21 cellular contexts compared by ENCODE assay signal in genomic region chr20:43857127-43857526, GRCh38. TPM values are rescaled to one million over a fixed set of nuclear protein-coding genes. Genes with fewer than 3 reads are reported as not detected.
DNase-seq lines count a peak whose midpoint lies in the region; ATAC-seq, FAIRE-seq and TF ChIP-seq lines count a peak whose summit lies in the region.
"Had no signal": no experiment of that assay in that cellular context is flagged by ENCODE, and none has a peak within 500 bp of the region (broad histone marks: within the 10 kb centered on the region; RNA-seq: fewer than 3 reads in every experiment).

No MANE protein-coding gene starts in this region.

- no peak for DNase-seq in CD8-positive, alpha-beta T cell
- DNase-seq in HCT116 (ENCODE audit: low read depth, low spot score) (no peak), PC-9 (no peak), H1 (ENCODE audit: low read depth in 1 of 2, low spot score in 2 of 2) (no peak), NCI-H1436 treated with DMSO at 0.1 percent for 48 hours (lab: John Stamatoyannopoulos, UW) (no peak), mucosa of descending colon (no peak)
- DNase-seq: 8988T; ACHN; AML-193; BE2C; Caco-2; CD4-positive, alpha-beta memory T cell; DMS153; DND-41; GM23248 had no signal

- H4K8ac ChIP-seq in H1 (ENCODE audit: extremely low read depth, insufficient read depth, low read length), result no peak overlapping the region

- H2BK15ac ChIP-seq in H1 (ENCODE audit: low read length), result no peak overlapping the region

- no peak overlapping the region for H2BK20ac ChIP-seq in H1 (ENCODE audit: low read length)

- H3K36me3 ChIP-seq in CD8-positive, alpha-beta T cell (ENCODE audit: insufficient read depth, low read length), result no peaks in the 10 kb centered on the region
- no peaks in the 10 kb centered on the region for H3K36me3 ChIP-seq in HCT116 (ENCODE audit: control insufficient read depth in 1 of 2, insufficient read depth in 2 of 2, low read length in 2 of 2)
- no peaks in the 10 kb centered on the region for H3K36me3 ChIP-seq in PC-9 (ENCODE audit: low read depth)
- H3K36me3 ChIP-seq in H1 (ENCODE audit: control insufficient read depth in 2 of 4, insufficient read depth in 4 of 4, low read length in 3 of 4), result no peaks in the 10 kb centered on the region
- no peaks in the 10 kb centered on the region for H3K36me3 ChIP-seq in mucosa of descending colon (ENCODE audit: low read depth)
- H3K36me3 ChIP-seq: BE2C; BLaER1 treated with 17β-estradiol and CSF1 and Interleukin-3, amounts not matched to agents 10 nM and 100 nM; HAP-1 had no signal

- no peaks in the 10 kb centered on the region for H3K4me1 Mint-ChIP-seq in CD8-positive, alpha-beta T cell (ENCODE audit: low read depth)
- H3K4me1 Mint-ChIP-seq: CD4-positive, alpha-beta memory T cell had no signal

- H3K27me3 Mint-ChIP-seq in CD8-positive, alpha-beta T cell (ENCODE audit: low read depth), result no peaks in the 10 kb centered on the region
- H3K27me3 Mint-ChIP-seq: CD4-positive, alpha-beta memory T cell had no signal

- H3K9me3 ChIP-seq in CD8-positive, alpha-beta T cell (ENCODE audit: low read length), result no peaks in the 10 kb centered on the region
- H3K9me3 ChIP-seq in HCT116 (ENCODE audit: control insufficient read depth in 1 of 2, insufficient read depth in 1 of 2, low read depth in 1 of 2, low read length in 2 of 2) (no peaks in the 10 kb centered on the region), PC-9 (ENCODE audit: insufficient read depth, low read depth) (no peaks in the 10 kb centered on the region; the same call in 1 of the 2 replicates), H1 (ENCODE audit: insufficient read depth in 2 of 2, low read depth in 1 of 2, low read length in 1 of 2) (no peaks in the 10 kb centered on the region), mucosa of descending colon (no peaks in the 10 kb centered on the region)
- H3K9me3 ChIP-seq: A549; BE2C; BLaER1 treated with 17β-estradiol and CSF1 and Interleukin-3, amounts not matched to agents 10 nM and 100 nM; Caco-2; HAP-1 had no signal

- H3K56ac ChIP-seq in H1 (replicated peaks; ENCODE audit: insufficient read length, low read depth, low read length), result no peak overlapping the region

- RAD21 ChIA-PET in HCT116 (lab: Charles Lee; ENCODE audit: low non-redundant PET in 1 of 2, low total read pairs in 2 of 2, uncharacterized antibody in 2 of 2, unreplicated experiment in 2 of 2), result no interaction called here

- H2BK12ac ChIP-seq in H1 (ENCODE audit: low read depth, low read length), result no peak overlapping the region

- H3K79me2 ChIP-seq in HCT116 (ENCODE audit: insufficient read depth, low read length) (no peaks in the 10 kb centered on the region), PC-9 (ENCODE audit: low read depth) (no peaks in the 10 kb centered on the region), H1 (ENCODE audit: control insufficient read depth in 1 of 2, insufficient read depth in 2 of 2, low read length in 2 of 2) (no peaks in the 10 kb centered on the region)

- CTCF ChIA-PET in CD8-positive, alpha-beta T cell (lab: Charles Lee), result no interaction called here
- CTCF ChIA-PET in HCT116 (lab: Charles Lee), result interaction anchor here (1.5 kb wide), 1 partner anchor 17 kb away, joined by 5 read pairs; no protein-coding TSS in a partner anchor
- CTCF ChIA-PET in PC-9 (lab: Charles Lee), result interaction anchor here (0.7 kb wide), 1 partner anchor 319 kb away, joined by 8 read pairs; no protein-coding TSS in a partner anchor
- CTCF ChIA-PET in H1 (lab: Charles Lee; ENCODE audit: partially characterized antibody), result interaction anchor here (0.7 to 2.8 kb wide), 2 partner anchors 17 to 24 kb away, joined by 3 to 13 read pairs; no protein-coding TSS in a partner anchor

- no peak overlapping the region for H2BK120ac ChIP-seq in H1 (replicated peaks; ENCODE audit: low read depth, low read length)

- peaks cover 2% of the 10 kb centered on the region for H3K9me3 Mint-ChIP-seq in CD8-positive, alpha-beta T cell

- no peak for ATAC-seq in CD8-positive, alpha-beta T cell
- ATAC-seq in HCT116 (no peak), HG02870 (IDR thresholded peaks at IDR 0.05; ENCODE audit: unreplicated experiment) (no peak), mucosa of descending colon (no peak)
- ATAC-seq: A549 had no signal

- H3K4me2 ChIP-seq in HCT116 (ENCODE audit: low read length) (no peak overlapping the region), PC-9 (no peak overlapping the region), H1 (ENCODE audit: insufficient read depth in 1 of 2, low read depth in 2 of 2, low read length in 2 of 2) (no peak overlapping the region)
- H3K4me2 ChIP-seq: A549; BLaER1 treated with 17β-estradiol and CSF1 and Interleukin-3, amounts not matched to agents 10 nM and 100 nM had no signal

- no peaks in the 10 kb centered on the region for H3K23me2 ChIP-seq in H1 (ENCODE audit: low read depth, low read length)

- TF ChIP-seq CTCF in CD8-positive, alpha-beta T cell (IDR thresholded peaks at IDR 0.05), result peak; percentile 17
- TF ChIP-seq CTCF in HCT116 (IDR thresholded peaks at IDR 0.05 in 2 of 3, conservative IDR thresholded peaks at IDR 0.05 in 1 of 3; ENCODE audit: borderline replicate concordance in 1 of 3, insufficient read depth in 1 of 3, low read depth in 2 of 3, low read length in 2 of 3) (no peak), PC-9 (conservative IDR thresholded peaks at IDR 0.05) (no peak), H1 (IDR thresholded peaks at IDR 0.05; ENCODE audit: control extremely low read depth in 1 of 3, insufficient read depth in 1 of 3, low read depth in 1 of 3, low read length in 3 of 3) (no peak), mucosa of descending colon (IDR thresholded peaks at IDR 0.05) (no peak)

- H2AFZ ChIP-seq in HCT116 (ENCODE audit: low read depth, low read length, poor library complexity, severe bottlenecking), result peak overlapping the region; percentile 75
- H2AFZ ChIP-seq in PC-9, result 0 out of 2 replicates have a peak overlapping the region, but pooled peaks have one; percentile 46
- peak overlapping the region; percentile 96; the same call in 1 of the 2 replicates for H2AFZ ChIP-seq in H1 (ENCODE audit: low read length)
- H2AFZ ChIP-seq: GM23248 had no signal

- no peak overlapping the region for H3K4me3 ChIP-seq in CD8-positive, alpha-beta T cell (ENCODE audit: low read depth, low read length)
- H3K4me3 ChIP-seq in HCT116 (replicated peaks in 1 of 2; ENCODE audit: low read depth in 1 of 2, low read length in 2 of 2) (no peak overlapping the region), PC-9 (no peak overlapping the region), H1 (ENCODE audit: extremely low read depth in 1 of 4, insufficient read depth in 2 of 4, low read depth in 3 of 4, low read length in 4 of 4) (no peak overlapping the region), mucosa of descending colon (no peak overlapping the region)
- H3K4me3 ChIP-seq: A549; BLaER1 treated with 17β-estradiol and CSF1 and Interleukin-3, amounts not matched to agents 10 nM and 100 nM; GM23248; HAP-1 had no signal

- H2AK5ac ChIP-seq in H1 (ENCODE audit: low read depth, low read length), result no peak overlapping the region

- TF ChIP-seq RAD21 in HCT116 (IDR thresholded peaks at IDR 0.05; ENCODE audit: low read depth) (no peak), H1 (IDR thresholded peaks at IDR 0.05 in 1 of 2, conservative IDR thresholded peaks at IDR 0.05 in 1 of 2; ENCODE audit: low read depth in 2 of 2, low read length in 2 of 2) (no peak)

- H3K79me1 ChIP-seq in H1 (ENCODE audit: low read depth, low read length), result no peaks in the 10 kb centered on the region

- BruUV-seq in HCT116 (replicated peaks; lab: Mats Ljungman, UMichigan) (no TSS peak), PC-9 (replicated peaks; lab: Mats Ljungman, UMichigan) (no TSS peak)

- no peak for TF ChIP-seq EP300 in H1 (IDR thresholded peaks at IDR 0.05; ENCODE audit: borderline replicate concordance in 1 of 2, low read depth in 2 of 2, low read length in 2 of 2)

- TF ChIP-seq POLR2A in HCT116 (IDR thresholded peaks at IDR 0.05; ENCODE audit: borderline replicate concordance, extremely low read depth, insufficient read depth, insufficient read length) (no peak), H1 (IDR thresholded peaks at IDR 0.05; ENCODE audit: control extremely low read depth in 1 of 2, low read depth in 2 of 2, low read length in 2 of 2) (no peak)

- no peak overlapping the region for H3K27ac ChIP-seq in CD8-positive, alpha-beta T cell (ENCODE audit: low read depth, low read length)
- H3K27ac ChIP-seq in HCT116 (ENCODE audit: low read depth, low read length) (no peak overlapping the region), PC-9 (no peak overlapping the region), H1 (ENCODE audit: low read depth, low read length) (no peak overlapping the region)
- H3K27ac ChIP-seq: A549; BLaER1 treated with 17β-estradiol and CSF1 and Interleukin-3, amounts not matched to agents 10 nM and 100 nM; GM23248 had no signal

- no peak overlapping the region for H3K23ac ChIP-seq in H1 (ENCODE audit: insufficient read length)

- H3K27ac Mint-ChIP-seq in CD8-positive, alpha-beta T cell, result no peak overlapping the region
- H3K27ac Mint-ChIP-seq: CD4-positive, alpha-beta memory T cell had no signal

- POLR2A ChIA-PET in CD8-positive, alpha-beta T cell (lab: Charles Lee), result no interaction called here
- POLR2A ChIA-PET in HCT116 (lab: Charles Lee) (no interaction called here), PC-9 (lab: Charles Lee; ENCODE audit: unreplicated experiment) (no interaction called here), H1 (lab: Charles Lee; ENCODE audit: partially characterized antibody) (no interaction called here)

- H4K5ac ChIP-seq in H1 (ENCODE audit: insufficient read length, low read depth, low read length), result no peak overlapping the region

- H3K4me3 Mint-ChIP-seq in CD8-positive, alpha-beta T cell, result no peak overlapping the region
- H3K4me3 Mint-ChIP-seq: CD4-positive, alpha-beta memory T cell had no signal

- H2BK5ac ChIP-seq in H1 (ENCODE audit: low read depth, low read length), result no peak overlapping the region

- H3K4ac ChIP-seq in H1 (replicated peaks; ENCODE audit: insufficient read length, low read depth, low read length), result no peak overlapping the region

- H3K27me3 ChIP-seq in CD8-positive, alpha-beta T cell (ENCODE audit: insufficient read depth, low read length), result no peaks in the 10 kb centered on the region
- H3K27me3 ChIP-seq in HCT116 (ENCODE audit: insufficient read depth, low read length) (no peaks in the 10 kb centered on the region), PC-9 (ENCODE audit: insufficient read depth, low read depth) (no peaks in the 10 kb centered on the region), H1 (replicated peaks in 1 of 4; ENCODE audit: control insufficient read depth in 3 of 4, extremely low read depth in 1 of 4, insufficient read depth in 3 of 4, low read length in 3 of 4) (no peaks in the 10 kb centered on the region)
- H3K27me3 ChIP-seq: BE2C; BLaER1 treated with 17β-estradiol and CSF1 and Interleukin-3, amounts not matched to agents 10 nM and 100 nM had no signal

- H3K9me2 ChIP-seq in HCT116 (ENCODE audit: insufficient read depth) (no peaks in the 10 kb centered on the region), PC-9 (ENCODE audit: insufficient read depth) (no peaks in the 10 kb centered on the region)

- H4K91ac ChIP-seq in H1 (replicated peaks; ENCODE audit: insufficient read length, low read length), result no peak overlapping the region

- H4K20me1 ChIP-seq in HCT116 (ENCODE audit: insufficient read depth), result no peaks in the 10 kb centered on the region
- no peaks in the 10 kb centered on the region for H4K20me1 ChIP-seq in PC-9 (ENCODE audit: insufficient read depth)
- no peaks in the 10 kb centered on the region for H4K20me1 ChIP-seq in H1 (replicated peaks in 1 of 2; ENCODE audit: control insufficient read depth in 1 of 2, insufficient read depth in 2 of 2, low read length in 2 of 2)
- H4K20me1 ChIP-seq: BLaER1 treated with 17β-estradiol and CSF1 and Interleukin-3, amounts not matched to agents 10 nM and 100 nM had no signal

- intact Hi-C loops in CD8-positive, alpha-beta T cell (cut with DNase I, micrococcal nuclease), result no loop called here
- intact Hi-C loops in HCT116 (cut with micrococcal nuclease), result no loop called here
- intact Hi-C loops in PC-9 (cut with micrococcal nuclease; ENCODE audit: unreplicated experiment), result no loop called here
- intact Hi-C loops in mucosa of descending colon (cut with DNase I, micrococcal nuclease), result no loop called here

- no peak overlapping the region for H3K18ac ChIP-seq in H1 (ENCODE audit: extremely low read depth, low read length)

- H3K9ac ChIP-seq in HCT116 (ENCODE audit: low read length) (no peak overlapping the region), H1 (replicated peaks in 1 of 4; ENCODE audit: extremely low read depth in 1 of 4, low read depth in 3 of 4, low read length in 3 of 4) (no peak overlapping the region)
- H3K9ac ChIP-seq: BLaER1 treated with 17β-estradiol and CSF1 and Interleukin-3, amounts not matched to agents 10 nM and 100 nM; GM23248 had no signal

- no peaks in the 10 kb centered on the region for H3F3A ChIP-seq in PC-9 (ENCODE audit: insufficient read depth, low read depth)

- H3K4me1 ChIP-seq in CD8-positive, alpha-beta T cell (ENCODE audit: insufficient read depth, low read length), result no peaks in the 10 kb centered on the region
- H3K4me1 ChIP-seq in HCT116 (ENCODE audit: control insufficient read depth in 1 of 2, insufficient read depth in 2 of 2, low read length in 2 of 2), result no peaks in the 10 kb centered on the region
- H3K4me1 ChIP-seq in PC-9 (replicated peaks; ENCODE audit: insufficient read depth), result no peaks in the 10 kb centered on the region
- H3K4me1 ChIP-seq in H1 (replicated peaks in 1 of 4; ENCODE audit: control insufficient read depth in 3 of 4, insufficient read depth in 4 of 4, low read length in 3 of 4), result no peaks in the 10 kb centered on the region
- no peaks in the 10 kb centered on the region for H3K4me1 ChIP-seq in mucosa of descending colon (ENCODE audit: low read depth)
- H3K4me1 ChIP-seq: A549; BLaER1 treated with 17β-estradiol and CSF1 and Interleukin-3, amounts not matched to agents 10 nM and 100 nM; Caco-2; HAP-1 had no signal

- FAIRE-seq in H1 (lab: Jason Lieb, UNC), result no peak
- FAIRE-seq: A549, GM19239, H54 had no signal

- no peak overlapping the region for H3K14ac ChIP-seq in H1 (ENCODE audit: insufficient read length)

- H3K36me3 Mint-ChIP-seq in CD8-positive, alpha-beta T cell, result no peaks in the 10 kb centered on the region
- H3K36me3 Mint-ChIP-seq: CD4-positive, alpha-beta memory T cell had no signal

RNA-seq across cellular contexts. Expression of gene TOX2, which starts 57.5 kb away (rescaled TPM):
- total RNA-seq in CD8-positive, alpha-beta T cell, result 1 to 10 TPM; 1.7 to 1.8 TPM
- total RNA-seq in HCT116 (2021; ENCODE audit: unreplicated experiment) (39.6 TPM), PC-9 (2021) (24.0 and 30.1 TPM in 2 replicates), mucosa of descending colon (1 to 10 TPM; 2.9 to 6.1 (median 5.5) TPM)
- 43.2 and 51.3 TPM in 2 replicates for polyA plus RNA-seq in HCT116 (2012)
- 3.4 TPM in 2 replicates for total RNA-seq in H1 (2021; fragmentation: NEBNext Ultra II Directional; extraction: Animal tissue kit (Norgen Biotek cat#: 25700))
- polyA plus RNA-seq in H1 (2011; rRNA removed), result 1.8 and 2.5 TPM in 2 replicates
- polyA plus RNA-seq in H1 (2011; cell fraction: cytosol; rRNA removed), result 0.83 TPM
- polyA plus RNA-seq in H1 (2011; cell fraction: nucleus; rRNA removed), result 1.8 TPM
- polyA plus RNA-seq in H1 (2012, experiment 1 of 2), result 1.6 to 3.7 TPM (median 3.2 TPM) in 4 replicates
- polyA plus RNA-seq in H1 (2012, experiment 2 of 2), result 3.3 TPM
- polyA plus RNA-seq in H1 (2013, experiment 1 of 2), result 4.8 TPM
- polyA plus RNA-seq in H1 (2013, experiment 2 of 2), result 5.4 TPM
- polyA minus RNA-seq in H1 (2011; rRNA and poly(A)+ RNA removed), result 0.44 and 0.46 TPM in 2 replicates
- polyA minus RNA-seq in H1 (2011; cell fraction: cytosol; rRNA and poly(A)+ RNA removed), result 1.7 TPM
- polyA minus RNA-seq in H1 (2011; cell fraction: nucleus; rRNA and poly(A)+ RNA removed), result 1.5 TPM
- total RNA-seq: Caco-2 had no signal

Comparison
In these comparisons a context has a peak if more than half of its experiments do, and no peak if none do; other contexts are left out.
1. H2AFZ ChIP-seq: peak in every context shown above with its lines; median percentile 96 in H1; 75 in HCT116; 46 in PC-9.